Comparison of ENCODE assay signal across 8 cellular contexts in the genomic region with DNA sequence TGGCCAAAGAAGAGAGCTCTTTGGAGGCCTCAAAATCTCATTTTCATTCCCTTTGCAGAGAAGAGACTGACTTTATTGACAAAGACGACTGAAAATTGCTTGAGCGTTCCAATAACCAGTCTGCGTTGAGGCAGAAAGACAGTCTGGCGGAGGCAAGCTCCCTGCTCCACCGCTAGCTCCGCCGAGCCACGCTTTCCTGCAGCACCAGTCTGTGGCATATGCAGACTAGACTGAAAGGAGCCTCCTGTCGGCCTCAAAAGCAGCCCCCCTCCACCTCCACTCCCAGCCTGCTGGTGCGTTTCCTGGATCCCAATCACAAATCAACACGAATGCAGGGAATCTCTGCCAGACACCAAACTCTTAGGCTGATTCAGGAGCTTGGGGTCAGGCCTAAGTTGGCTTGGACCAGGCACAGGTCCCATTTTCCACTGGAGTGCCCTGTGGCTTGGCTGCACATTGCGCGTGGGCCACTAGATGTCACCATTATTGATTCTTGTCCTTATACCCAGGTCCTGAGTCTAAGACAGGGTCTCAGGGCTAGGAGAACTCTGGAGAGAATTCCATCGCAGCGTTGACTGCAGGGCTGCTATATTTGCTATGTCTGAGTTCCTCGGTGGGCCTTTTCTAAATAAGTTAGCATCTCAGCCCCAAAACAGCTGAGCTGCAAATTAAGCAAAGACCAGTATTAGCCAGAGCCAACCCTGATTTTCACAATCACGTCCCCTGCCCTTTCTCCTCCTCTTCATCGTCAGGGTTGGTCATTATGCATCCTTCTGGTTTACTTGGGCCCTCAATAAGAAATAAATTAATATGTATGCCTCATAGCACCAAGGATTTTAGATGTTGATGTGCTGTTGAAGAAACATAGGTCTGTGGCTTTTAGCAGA. TPM values are rescaled to one million over a fixed set of nuclear protein-coding genes. Genes with fewer than 3 reads are reported as not detected.
DNase-seq lines count a peak whose midpoint lies in the region; ATAC-seq and TF ChIP-seq lines count a peak whose summit lies in the region.

No MANE protein-coding gene starts in this region.

- H3K27ac ChIP-seq in heart right ventricle, result no peak overlapping the region

- ATAC-seq in HG03354 (IDR thresholded peaks at IDR 0.05; ENCODE audit: poor library complexity, severe bottlenecking, unreplicated experiment) (peak; percentile 80), heart right ventricle (peak; percentile 55 to 91 (median 84)), GM18519 (IDR thresholded peaks at IDR 0.05; ENCODE audit: low FRiP score, unreplicated experiment) (no peak), GM21515 (IDR thresholded peaks at IDR 0.05; ENCODE audit: unreplicated experiment) (no peak)

- DNase-seq in RPMI8226, result peak; percentile 43
- peak; percentile 46 for DNase-seq in activated naive CD4-positive, alpha-beta T cell treated with anti-CD3 and anti-CD28 coated beads, Interleukin-2, amount 50 U/mL, for 16 hours
- peak; percentile 68 for DNase-seq in heart right ventricle
- DNase-seq in putamen (ENCODE audit: low spot score), result peak; percentile 59

- peaks cover 0 to 9% (median 0%) of the 10 kb centered on the region in 9 donors for H3K4me1 ChIP-seq in heart right ventricle

- H3K4me3 ChIP-seq in heart right ventricle, result no peak overlapping the region

- 59 to 60% methylated on average over 18 of the region's 18 CpGs for WGBS in heart right ventricle, 2 donors

- peak; percentile 81 for TF ChIP-seq CTCF in GM12873 (IDR thresholded peaks at IDR 0.05; ENCODE audit: insufficient read depth, low read depth, low read length, missing control alignments)
- peak; percentile 40 to 79 (median 71) for TF ChIP-seq CTCF in heart right ventricle (IDR thresholded peaks at IDR 0.05)

- intact Hi-C loops in heart right ventricle (cut with DNase I), result loop anchor here in 8 of 10 donors (1.0 to 10.0 kb wide), 8 partner anchors 65 to 245 kb away; partner anchors contain the start of genes DPY19L3 (in 3 of the 8) and PDCD5 (in 1 of the 8)

- no peaks in the 10 kb centered on the region for H3K36me3 ChIP-seq in heart right ventricle

- no peaks in the 10 kb centered on the region for H3K9me3 ChIP-seq in heart right ventricle

- peaks cover 0 to 95% (median 0%) of the 10 kb centered on the region in 7 donors for H3K27me3 ChIP-seq in heart right ventricle

RNA-seq across cellular contexts. Expression of gene ZNF507, which starts 5.2 kb away (rescaled TPM):
- total RNA-seq in heart right ventricle, result 10 to 100 TPM; 13.3 to 26.6 (median 17.7) TPM
- 1 to 10 TPM; 2.7 to 5.6 TPM for polyA plus RNA-seq in heart right ventricle

Comparison
In these comparisons a context has a peak if more than half of its experiments do, and no peak if none do; other contexts are left out.
1. ATAC-seq: peak in HG03354 (single experiment) and heart right ventricle (8 of 8); none in GM18519 (single experiment) and GM21515 (single experiment).
2. Peak in every context shown above with its lines, with median percentiles within 50 percentile points of each other: DNase-seq.